Comparison of ENCODE assay signal across 26 cellular contexts in the genomic region with DNA sequence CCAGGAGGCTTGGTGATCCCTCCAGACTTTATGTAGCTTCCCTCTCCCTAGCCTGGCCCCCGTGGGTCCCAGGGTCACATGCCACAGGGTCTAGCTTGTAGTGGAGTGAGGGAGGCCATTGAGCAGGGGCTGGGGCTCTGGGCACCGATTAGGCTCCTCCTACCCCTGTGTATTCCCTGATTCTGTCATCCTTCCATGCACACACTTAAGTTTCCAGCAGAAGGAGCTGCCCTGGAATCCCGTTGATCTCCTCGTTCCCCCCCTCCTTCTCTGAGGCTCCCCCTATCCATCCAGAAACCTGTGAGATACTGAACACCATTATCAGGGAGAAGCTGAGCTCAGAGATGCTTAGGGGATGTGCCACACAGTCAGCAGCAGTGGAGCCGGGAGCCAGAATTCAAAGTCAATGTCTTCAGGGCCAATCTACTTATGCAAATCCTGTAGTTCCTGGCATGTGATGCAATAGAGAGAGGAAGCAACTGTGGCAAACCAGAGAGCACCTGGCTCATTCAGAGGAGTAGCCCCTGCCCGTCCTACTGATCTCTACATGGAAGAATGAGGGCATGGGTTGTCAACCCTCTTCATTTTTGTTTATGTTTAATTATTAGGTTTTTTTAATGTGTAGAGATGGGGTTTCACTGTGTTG. TPM values are rescaled to one million over a fixed set of nuclear protein-coding genes. Genes with fewer than 3 reads are reported as not detected.
DNase-seq lines count a peak whose midpoint lies in the region; ATAC-seq, FAIRE-seq and TF ChIP-seq lines count a peak whose summit lies in the region.
"Had no signal": no experiment of that assay in that cellular context is flagged by ENCODE, and none has a peak within 500 bp of the region (broad histone marks: within the 10 kb centered on the region; RNA-seq: fewer than 3 reads in every experiment).

No MANE protein-coding gene starts in this region.

- H2BK15ac ChIP-seq in IMR-90 (ENCODE audit: low read depth, low read length), result no peak overlapping the region
- 0 out of 2 replicates have a peak overlapping the region, but pooled peaks have one; percentile 33 for H2BK15ac ChIP-seq in H1 (ENCODE audit: low read length)
- peak overlapping the region; percentile 43 for H2BK15ac ChIP-seq in neuronal stem cell (ENCODE audit: low read length)

- in situ Hi-C loops in IMR-90 (cut with MboI; ENCODE audit: low sequenced_read_pairs), result no loop called here

- H3K9me1 ChIP-seq in IMR-90 (ENCODE audit: insufficient read depth, low read length), result no peaks in the 10 kb centered on the region

- H4K8ac ChIP-seq in IMR-90 (ENCODE audit: low read depth in 2 of 2, low read length in 2 of 2) (no peak overlapping the region), H1 (ENCODE audit: extremely low read depth, insufficient read depth, low read length) (no peak overlapping the region), neuronal stem cell (ENCODE audit: low read depth, low read length) (no peak overlapping the region)

- H3K9me3 ChIP-seq in IMR-90 (ENCODE audit: control insufficient read depth, insufficient read depth, low read length), result no peaks in the 10 kb centered on the region
- H3K9me3 ChIP-seq in NT2/D1 (ENCODE audit: insufficient read depth, low read length), result no peaks in the 10 kb centered on the region
- no peaks in the 10 kb centered on the region for H3K9me3 ChIP-seq in H1 (ENCODE audit: insufficient read depth in 2 of 2, low read depth in 1 of 2, low read length in 1 of 2)
- H3K9me3 ChIP-seq in neuronal stem cell (replicated peaks in 1 of 2; ENCODE audit: control insufficient read depth in 2 of 2, insufficient read depth in 1 of 2, low read depth in 1 of 2, low read length in 2 of 2), result no peaks in the 10 kb centered on the region
- H3K9me3 ChIP-seq: BE2C, heart left ventricle, stomach had no signal

- peaks cover 10 to 12% of the 10 kb centered on the region in 2 donors for H3K27me3 Mint-ChIP-seq in natural killer cell treated with Interleukin-12 subunit alpha and Interleukin-12 subunit beta and Interleukin-15 and Interleukin-18, amount 100 ng/mL, for 72 hours

- no peak for ATAC-seq in IMR-90 (ENCODE audit: low read depth)
- ATAC-seq in natural killer cell treated with Interleukin-12 subunit alpha and Interleukin-12 subunit beta and Interleukin-15 and Interleukin-18, amount 100 ng/mL, for 72 hours, result no peak
- ATAC-seq: heart left ventricle had no signal

- H3K23me2 ChIP-seq in H1 (ENCODE audit: low read depth, low read length), result no peaks in the 10 kb centered on the region

- no peak overlapping the region for H3K4me3 Mint-ChIP-seq in natural killer cell treated with Interleukin-12 subunit alpha and Interleukin-12 subunit beta and Interleukin-15 and Interleukin-18, amount 100 ng/mL, for 72 hours
- H3K4me3 Mint-ChIP-seq: central memory CD8-positive, alpha-beta T cell; immature natural killer cell had no signal

- H3K18ac ChIP-seq in IMR-90 (ENCODE audit: low read depth, low read length), result no peak overlapping the region
- peak overlapping the region; percentile 75 for H3K18ac ChIP-seq in H1 (ENCODE audit: extremely low read depth, low read length)
- no peak overlapping the region for H3K18ac ChIP-seq in neuronal stem cell (ENCODE audit: low read length)

- H3K56ac ChIP-seq in IMR-90 (ENCODE audit: extremely low read depth, insufficient read depth, low read length), result no peak overlapping the region
- no peak overlapping the region for H3K56ac ChIP-seq in H1 (replicated peaks; ENCODE audit: insufficient read length, low read depth, low read length)

- H3K27me3 ChIP-seq in IMR-90 (ENCODE audit: control insufficient read depth, insufficient read depth, low read length) (peaks cover 61% of the 10 kb centered on the region), NT2/D1 (ENCODE audit: insufficient read depth, insufficient read length) (peaks cover 33% of the 10 kb centered on the region), H1 (replicated peaks in 1 of 4; ENCODE audit: control insufficient read depth in 3 of 4, extremely low read depth in 1 of 4, insufficient read depth in 3 of 4, low read length in 3 of 4) (no peaks in the 10 kb centered on the region; a peak in 3 of 7 replicates), neuronal stem cell (ENCODE audit: control insufficient read depth in 3 of 3, insufficient read depth in 3 of 3, low read depth in 1 of 3, low read length in 3 of 3) (no peaks in the 10 kb centered on the region)
- H3K27me3 ChIP-seq: BE2C had no signal

- DNase-seq in IMR-90 (peak; percentile 5), NT2/D1 (ENCODE audit: low read depth, low spot score) (peak; percentile 50), H1 (ENCODE audit: low read depth in 1 of 2, low spot score in 2 of 2) (no peak), neuronal stem cell (ENCODE audit: low spot score) (no peak), HCEC 1CT (no peak), putamen (ENCODE audit: low spot score) (no peak)
- DNase-seq in natural killer cell treated with Interleukin-12 subunit alpha and Interleukin-12 subunit beta and Interleukin-15 and Interleukin-18, amount 100 ng/mL, for 72 hours (ENCODE audit: low spot score), result no peak
- DNase-seq: amygdala; BE2C; Calu3; heart left ventricle; immature natural killer cell; MM.1S; NCI-H187; NCI-H446 treated with DMSO at 0.1 percent for 48 hours; OCI-M1; posterior cingulate gyrus; SHP77 treated with DMSO at 0.1 percent for 48 hours; stimulated activated CD4-positive, alpha-beta T cell treated with anti-CD3 and anti-CD28 coated beads, Interleukin-4, amount 100 ng/mL, for 1 hour; stomach; trophoblast cell had no signal

- H3K4me3 ChIP-seq in IMR-90 (ENCODE audit: insufficient read depth, low read depth, low read length) (no peak overlapping the region), NT2/D1 (ENCODE audit: insufficient read length, low read depth) (no peak overlapping the region), H1 (ENCODE audit: extremely low read depth in 1 of 4, insufficient read depth in 2 of 4, low read depth in 3 of 4, low read length in 4 of 4) (no peak overlapping the region), neuronal stem cell (ENCODE audit: low read length in 2 of 2) (no peak overlapping the region)
- H3K4me3 ChIP-seq: heart left ventricle, skin epidermis, stomach had no signal

- H3K36me3 ChIP-seq in IMR-90 (ENCODE audit: control insufficient read depth, insufficient read depth, low read length), result no peaks in the 10 kb centered on the region
- H3K36me3 ChIP-seq in NT2/D1 (ENCODE audit: insufficient read depth, insufficient read length, low read length), result no peaks in the 10 kb centered on the region
- H3K36me3 ChIP-seq in H1 (ENCODE audit: control insufficient read depth in 2 of 4, insufficient read depth in 4 of 4, low read length in 3 of 4), result no peaks in the 10 kb centered on the region
- no peaks in the 10 kb centered on the region for H3K36me3 ChIP-seq in neuronal stem cell (replicated peaks in 1 of 2; ENCODE audit: control insufficient read depth in 2 of 2, insufficient read depth in 2 of 2, low read length in 2 of 2)
- H3K36me3 ChIP-seq: BE2C, heart left ventricle, stomach had no signal

- H2BK5ac ChIP-seq in IMR-90 (ENCODE audit: low read depth, low read length, poor library complexity, severe bottlenecking) (no peak overlapping the region), H1 (ENCODE audit: low read depth, low read length) (peak overlapping the region; percentile 19; the same call in 1 of the 2 replicates), neuronal stem cell (ENCODE audit: low read length) (no peak overlapping the region)

- no peak for FAIRE-seq in H1 (lab: Jason Lieb, UNC)
- FAIRE-seq: H54 had no signal

- H3K23ac ChIP-seq in IMR-90 (ENCODE audit: low read depth, low read length) (no peak overlapping the region), H1 (ENCODE audit: insufficient read length) (no peak overlapping the region), neuronal stem cell (ENCODE audit: low read depth, low read length, poor library complexity) (no peak overlapping the region)

- no peak overlapping the region for H2AK9ac ChIP-seq in IMR-90 (replicated peaks; ENCODE audit: low read depth, low read length, poor library complexity)

- H3K4me1 Mint-ChIP-seq in natural killer cell treated with Interleukin-12 subunit alpha and Interleukin-12 subunit beta and Interleukin-15 and Interleukin-18, amount 100 ng/mL, for 72 hours (ENCODE audit: low read depth in 2 of 2), result no peaks in the 10 kb centered on the region
- H3K4me1 Mint-ChIP-seq: central memory CD8-positive, alpha-beta T cell; immature natural killer cell had no signal

- H3K27ac Mint-ChIP-seq in natural killer cell treated with Interleukin-12 subunit alpha and Interleukin-12 subunit beta and Interleukin-15 and Interleukin-18, amount 100 ng/mL, for 72 hours, result no peak overlapping the region
- H3K27ac Mint-ChIP-seq: immature natural killer cell had no signal

- no peaks in the 10 kb centered on the region for H3K79me2 ChIP-seq in H1 (ENCODE audit: control insufficient read depth in 1 of 2, insufficient read depth in 2 of 2, low read length in 2 of 2)

- H4K5ac ChIP-seq in IMR-90 (ENCODE audit: low read depth, low read length) (no peak overlapping the region), H1 (ENCODE audit: insufficient read length, low read depth, low read length) (no peak overlapping the region)

- H2BK12ac ChIP-seq in H1 (ENCODE audit: low read depth, low read length) (peak overlapping the region; percentile 65; the same call in 1 of the 2 replicates), neuronal stem cell (ENCODE audit: low read length) (peak overlapping the region; percentile 5)

- dilution Hi-C loops in IMR-90 (cut with HindIII; ENCODE audit: low sequenced_read_pairs, unreplicated experiment), result no loop called here

- no peak overlapping the region for H2BK20ac ChIP-seq in IMR-90 (ENCODE audit: low read depth, low read length)
- H2BK20ac ChIP-seq in H1 (ENCODE audit: low read length), result no peak overlapping the region

- no peak for TF ChIP-seq RAD21 in IMR-90 (IDR thresholded peaks at IDR 0.05; ENCODE audit: low read length)
- 0 out of 4 replicates have a peak, but pooled peaks of 1 of the 2 experiments have one; percentile 0 for TF ChIP-seq RAD21 in H1 (IDR thresholded peaks at IDR 0.05 in 1 of 2, conservative IDR thresholded peaks at IDR 0.05 in 1 of 2; ENCODE audit: low read depth in 2 of 2, low read length in 2 of 2)

- no TSS peak for BruUV-seq in IMR-90 (replicated peaks; lab: Mats Ljungman, UMichigan)

- CTCF ChIA-PET in IMR-90 (lab: Yijun Ruan, JAX), result no interaction called here
- CTCF ChIA-PET in H1 (lab: Charles Lee; ENCODE audit: partially characterized antibody), result interaction anchor here (0.7 to 5.1 kb wide), 13 partner anchors 8 to 217 kb away, joined by 3 to 34 read pairs (median 4); no protein-coding TSS in a partner anchor

- H3K36me3 Mint-ChIP-seq in natural killer cell treated with Interleukin-12 subunit alpha and Interleukin-12 subunit beta and Interleukin-15 and Interleukin-18, amount 100 ng/mL, for 72 hours, result no peaks in the 10 kb centered on the region
- H3K36me3 Mint-ChIP-seq: immature natural killer cell had no signal

- H2AK5ac ChIP-seq in IMR-90 (ENCODE audit: low read depth, low read length) (no peak overlapping the region), H1 (ENCODE audit: low read depth, low read length) (no peak overlapping the region), neuronal stem cell (ENCODE audit: low read depth, low read length) (peak overlapping the region; percentile 39)

- H3K14ac ChIP-seq in IMR-90 (replicated peaks; ENCODE audit: low read depth, low read length) (no peak overlapping the region), H1 (ENCODE audit: insufficient read length) (no peak overlapping the region), neuronal stem cell (ENCODE audit: low read length) (peak overlapping the region; percentile 5)

- WGBS in IMR-90 (ENCODE audit: extremely low coverage in 2 of 2, insufficient read length in 1 of 2), 2 experiments, result no CpG with 5 or more reads among the region's 6 CpGs
- 62% methylated on average over 6 of the region's 6 CpGs; no CpG with 5 or more reads in 1 of the 2 experiments for WGBS in H1 (ENCODE audit: extremely low coverage in 1 of 2, insufficient coverage in 1 of 2, insufficient read length in 1 of 2, insufficient replicate concordance in 2 of 2, low coverage in 1 of 2, low lambda C conversion rate in 2 of 2, missing lambda C conversion rate in 1 of 2), 2 experiments
- no CpG with 5 or more reads among the region's 6 CpGs for whole genome bisulfite sequencing in neuronal stem cell (ENCODE audit: extremely low coverage in 2 of 2, insufficient read length in 2 of 2, insufficient replicate concordance in 1 of 2), 2 donors

- H4K20me1 ChIP-seq in IMR-90 (ENCODE audit: insufficient read depth, low read length) (no peaks in the 10 kb centered on the region), H1 (replicated peaks in 1 of 2; ENCODE audit: control insufficient read depth in 1 of 2, insufficient read depth in 2 of 2, low read length in 2 of 2) (no peaks in the 10 kb centered on the region)

- intact Hi-C loops in IMR-90 (cut with micrococcal nuclease), result no loop called here

- POLR2A ChIA-PET in IMR-90 (lab: Charles Lee; ENCODE audit: unreplicated experiment), result no interaction called here
- POLR2A ChIA-PET in H1 (lab: Charles Lee; ENCODE audit: partially characterized antibody), result interaction anchor here (0.8 to 1.2 kb wide), 3 partner anchors 9 to 22 kb away, joined by 3 to 5 read pairs (median 3); no protein-coding TSS in a partner anchor

- H4K91ac ChIP-seq in IMR-90 (ENCODE audit: insufficient read depth, low read depth, low read length) (no peak overlapping the region), H1 (replicated peaks; ENCODE audit: insufficient read length, low read length) (peak overlapping the region; percentile 87), neuronal stem cell (ENCODE audit: low read depth, low read length, poor library complexity) (peak overlapping the region; percentile 14)

- no peak overlapping the region for H2BK120ac ChIP-seq in IMR-90 (ENCODE audit: low read depth, low read length)
- no peak overlapping the region for H2BK120ac ChIP-seq in H1 (replicated peaks; ENCODE audit: low read depth, low read length)
- H2BK120ac ChIP-seq in neuronal stem cell (ENCODE audit: low read depth, low read length), result no peak overlapping the region

- TF ChIP-seq EP300 in H1 (IDR thresholded peaks at IDR 0.05; ENCODE audit: borderline replicate concordance in 1 of 2, low read depth in 2 of 2, low read length in 2 of 2), result no peak

- H3K9ac ChIP-seq in IMR-90 (ENCODE audit: low read depth, low read length), result no peak overlapping the region
- H3K9ac ChIP-seq in NT2/D1 (ENCODE audit: insufficient read length, low read depth), result no peak overlapping the region
- H3K9ac ChIP-seq in H1 (replicated peaks in 1 of 4; ENCODE audit: extremely low read depth in 1 of 4, low read depth in 3 of 4, low read length in 3 of 4), result no peak overlapping the region
- H3K9ac ChIP-seq in neuronal stem cell (ENCODE audit: low read depth, low read length, poor library complexity), result peak overlapping the region; percentile 52

- TF ChIP-seq CTCF in IMR-90 (conservative IDR thresholded peaks at IDR 0.05; ENCODE audit: low read depth, low read length) (no peak), H1 (IDR thresholded peaks at IDR 0.05; ENCODE audit: control extremely low read depth in 1 of 3, insufficient read depth in 1 of 3, low read depth in 1 of 3, low read length in 3 of 3) (no peak)

- TF ChIP-seq POLR2A in IMR-90 (IDR thresholded peaks at IDR 0.05; ENCODE audit: low read depth, low read length) (no peak), H1 (IDR thresholded peaks at IDR 0.05; ENCODE audit: control extremely low read depth in 1 of 2, low read depth in 2 of 2, low read length in 2 of 2) (no peak)

- H2AFZ ChIP-seq in IMR-90 (replicated peaks; ENCODE audit: low read length, poor library complexity) (no peak overlapping the region), H1 (ENCODE audit: low read length) (no peak overlapping the region), neuronal stem cell (ENCODE audit: low read length) (no peak overlapping the region)

- H3K27ac ChIP-seq in IMR-90 (ENCODE audit: insufficient read depth, low read length) (no peak overlapping the region), H1 (ENCODE audit: low read depth, low read length) (no peak overlapping the region), neuronal stem cell (replicated peaks; ENCODE audit: low read length) (no peak overlapping the region)
- H3K27ac ChIP-seq: skin epidermis, stomach had no signal

- H3K4me1 ChIP-seq in IMR-90 (ENCODE audit: control insufficient read depth, insufficient read depth, low read length), result peaks cover 8% of the 10 kb centered on the region
- peaks cover 10% of the 10 kb centered on the region for H3K4me1 ChIP-seq in NT2/D1 (ENCODE audit: insufficient read depth, insufficient read length)
- peaks cover 3 to 9% (median 5%) of the 10 kb centered on the region in 4 experiments for H3K4me1 ChIP-seq in H1 (replicated peaks in 1 of 4; ENCODE audit: control insufficient read depth in 3 of 4, insufficient read depth in 4 of 4, low read length in 3 of 4)
- peaks cover 12 to 21% of the 10 kb centered on the region in 2 donors for H3K4me1 ChIP-seq in neuronal stem cell (ENCODE audit: control insufficient read depth in 2 of 2, insufficient read depth in 1 of 2, low read depth in 1 of 2, low read length in 2 of 2)

- H3K4me2 ChIP-seq in IMR-90 (ENCODE audit: low read depth, low read length) (no peak overlapping the region), H1 (ENCODE audit: insufficient read depth in 1 of 2, low read depth in 2 of 2, low read length in 2 of 2) (no peak overlapping the region), neuronal stem cell (ENCODE audit: insufficient read depth, low read length, poor library complexity, severe bottlenecking) (no peak overlapping the region)

- no peaks in the 10 kb centered on the region for H3K9me3 Mint-ChIP-seq in natural killer cell treated with Interleukin-12 subunit alpha and Interleukin-12 subunit beta and Interleukin-15 and Interleukin-18, amount 100 ng/mL, for 72 hours
- H3K9me3 Mint-ChIP-seq: central memory CD8-positive, alpha-beta T cell; immature natural killer cell had no signal

- H3K79me1 ChIP-seq in IMR-90 (ENCODE audit: low read depth in 1 of 2, low read length in 2 of 2) (no peaks in the 10 kb centered on the region), H1 (ENCODE audit: low read depth, low read length) (no peaks in the 10 kb centered on the region), neuronal stem cell (ENCODE audit: low read depth, low read length) (no peaks in the 10 kb centered on the region)

- H3K4ac ChIP-seq in IMR-90 (ENCODE audit: low read depth, low read length) (no peak overlapping the region), H1 (replicated peaks; ENCODE audit: insufficient read length, low read depth, low read length) (no peak overlapping the region), neuronal stem cell (ENCODE audit: low read length) (no peak overlapping the region)

RNA-seq across cellular contexts. Expression of a gene that starts 17.3 kb away (rescaled TPM):
- total RNA-seq in IMR-90 (2012; rRNA removed), result not detected in 2 replicates
- polyA plus RNA-seq in IMR-90 (2012; rRNA removed), result not detected in 2 replicates
- polyA plus RNA-seq in IMR-90 (2012; cell fraction: cytosol; rRNA removed), result not detected in 2 replicates
- polyA plus RNA-seq in IMR-90 (2012; cell fraction: nucleus; rRNA removed; ENCODE audit: low replicate concordance), result not detected in 2 replicates
- total RNA-seq in H1 (2021; fragmentation: NEBNext Ultra II Directional; extraction: Animal tissue kit (Norgen Biotek cat#: 25700)), result 1.0 and 2.0 TPM in 2 replicates
- polyA plus RNA-seq in H1 (2011; rRNA removed), result 2.7 and 3.3 TPM in 2 replicates
- 4.3 TPM for polyA plus RNA-seq in H1 (2011; cell fraction: cytosol; rRNA removed)
- 3.7 TPM for polyA plus RNA-seq in H1 (2011; cell fraction: nucleus; rRNA removed)
- 2.1 to 3.9 TPM (median 3.0 TPM) in 4 replicates for polyA plus RNA-seq in H1 (2012, experiment 1 of 2)
- polyA plus RNA-seq in H1 (2012, experiment 2 of 2), result 1.3 TPM
- 2.0 TPM for polyA plus RNA-seq in H1 (2013, experiment 1 of 2)
- 1.5 TPM for polyA plus RNA-seq in H1 (2013, experiment 2 of 2)
- polyA minus RNA-seq in H1 (2011; rRNA and poly(A)+ RNA removed), result 0.61 and 2.4 TPM in 2 replicates
- 3.3 TPM for polyA minus RNA-seq in H1 (2011; cell fraction: cytosol; rRNA and poly(A)+ RNA removed)
- polyA minus RNA-seq in H1 (2011; cell fraction: nucleus; rRNA and poly(A)+ RNA removed), result 11.1 TPM
- polyA plus RNA-seq in neuronal stem cell (2013, experiment 1 of 2), result 1.3 TPM
- 1.1 TPM for polyA plus RNA-seq in neuronal stem cell (2013, experiment 2 of 2)
- not detected for total RNA-seq in natural killer cell treated with Interleukin-12 subunit alpha and Interleukin-12 subunit beta and Interleukin-15 and Interleukin-18, amount 100 ng/mL, for 72 hours
- total RNA-seq: heart left ventricle; lower leg skin; T-helper 1 cell treated with Interleukin-12 subunit alpha and Interleukin-12 subunit beta and Interleukin-4 antibody, amounts not matched to agents 30 ng/mL and 1 ng/mL, for 36 hours had no signal
- polyA plus RNA-seq: immature natural killer cell, stomach had no signal

RNA-seq across cellular contexts. Expression of a gene that starts 50.8 kb away (rescaled TPM):
- not detected in 2 replicates for total RNA-seq in IMR-90 (2012; rRNA removed)
- polyA plus RNA-seq in IMR-90 (2012; rRNA removed) (0.14 and 0.17 TPM in 2 replicates), H1 (2011; rRNA removed) (14.5 and 21.0 TPM in 2 replicates)
- polyA plus RNA-seq in IMR-90 (2012; cell fraction: cytosol; rRNA removed), result 0.11 TPM in 1 of 2 replicates, not detected in the other
- 0.37 and 0.60 TPM in 2 replicates for polyA plus RNA-seq in IMR-90 (2012; cell fraction: nucleus; rRNA removed; ENCODE audit: low replicate concordance)
- 7.6 and 9.3 TPM in 2 replicates for total RNA-seq in H1 (2021; fragmentation: NEBNext Ultra II Directional; extraction: Animal tissue kit (Norgen Biotek cat#: 25700))
- polyA plus RNA-seq in H1 (2011; cell fraction: cytosol; rRNA removed), result 11.5 TPM
- polyA plus RNA-seq in H1 (2011; cell fraction: nucleus; rRNA removed), result 54.5 TPM
- polyA plus RNA-seq in H1 (2012, experiment 1 of 2), result 9.8 to 16.3 TPM (median 13.8 TPM) in 4 replicates
- 11.1 TPM for polyA plus RNA-seq in H1 (2012, experiment 2 of 2)
- polyA plus RNA-seq in H1 (2013, experiment 1 of 2), result 15.0 TPM
- 14.0 TPM for polyA plus RNA-seq in H1 (2013, experiment 2 of 2)
- polyA minus RNA-seq in H1 (2011; rRNA and poly(A)+ RNA removed), result 13.8 and 14.4 TPM in 2 replicates
- 7.7 TPM for polyA minus RNA-seq in H1 (2011; cell fraction: cytosol; rRNA and poly(A)+ RNA removed)
- polyA minus RNA-seq in H1 (2011; cell fraction: nucleus; rRNA and poly(A)+ RNA removed), result 39.6 TPM
- polyA plus RNA-seq in neuronal stem cell (2013, experiment 1 of 2), result 3.9 TPM
- polyA plus RNA-seq in neuronal stem cell (2013, experiment 2 of 2), result 3.4 TPM
- total RNA-seq in natural killer cell treated with Interleukin-12 subunit alpha and Interleukin-12 subunit beta and Interleukin-15 and Interleukin-18, amount 100 ng/mL, for 72 hours, result not detected
- total RNA-seq: T-helper 1 cell treated with Interleukin-12 subunit alpha and Interleukin-12 subunit beta and Interleukin-4 antibody, amounts not matched to agents 30 ng/mL and 1 ng/mL, for 36 hours had no signal
- polyA plus RNA-seq: immature natural killer cell had no signal

Comparison
In these comparisons a context has a peak if more than half of its experiments do, and no peak if none do; other contexts are left out.
1. DNase-seq: peak in IMR-90 (single experiment) and NT2/D1 (single experiment); none in H1 (0 of 2), neuronal stem cell (single experiment), HCEC 1CT (single experiment), putamen (single experiment) and natural killer cell treated with Interleukin-12 subunit alpha and Interleukin-12 subunit beta and Interleukin-15 and Interleukin-18, amount 100 ng/mL, for 72 hours (single experiment).